In the genomic region with DNA sequence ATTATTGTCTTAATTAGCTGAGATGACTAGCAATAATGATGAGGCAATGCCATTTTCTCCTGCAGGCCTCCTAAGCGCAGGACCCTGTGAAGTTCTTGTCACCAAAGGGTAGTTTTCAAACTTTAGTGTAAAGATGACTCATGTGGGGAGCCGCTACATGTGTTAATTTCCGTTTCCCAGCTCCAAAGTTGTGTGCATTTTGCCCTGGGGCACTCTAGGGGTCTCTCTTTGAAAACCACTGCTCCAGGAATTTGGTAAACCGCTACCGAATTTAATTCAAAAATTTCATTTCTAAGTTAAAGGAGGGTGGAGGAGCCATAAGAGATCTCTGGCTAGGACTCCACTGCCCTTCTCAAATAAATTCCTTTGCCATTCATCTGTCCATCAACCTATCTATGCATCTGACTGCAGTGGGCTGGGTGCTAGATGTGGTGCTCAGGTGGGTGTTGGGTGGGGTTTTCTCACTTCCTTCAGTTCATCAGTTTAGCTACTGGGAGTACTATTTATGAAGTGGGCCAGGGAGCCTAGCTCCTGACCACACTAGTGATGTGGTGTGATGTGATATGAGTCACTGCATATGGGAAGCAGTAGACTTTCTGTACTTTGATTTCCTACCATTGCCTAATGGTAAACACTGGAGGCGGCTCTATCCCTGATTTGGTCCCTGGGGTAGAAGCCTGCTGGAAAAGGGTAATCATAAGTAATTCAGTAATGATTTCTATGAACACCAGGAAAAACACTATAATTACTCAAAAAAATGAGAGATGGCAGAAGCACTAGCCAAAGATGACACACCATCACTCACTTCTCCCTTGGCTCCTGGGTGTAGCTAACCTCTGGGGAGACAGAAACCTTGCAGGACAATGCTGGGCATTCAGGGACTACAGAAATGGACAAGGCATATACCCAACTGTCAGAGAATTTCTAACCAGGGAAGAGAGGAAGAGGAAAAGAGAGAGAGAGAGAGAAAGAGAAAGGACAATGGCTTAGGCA, we compare ENCODE assay signal across 1 cellular context.
TF ChIP-seq lines count a peak whose summit lies in the region.

No MANE protein-coding gene starts in this region.

TF ChIP-seq in SK-N-SH treated with all-trans-retinoic acid at 6 μM for 48 hours, 23 proteins besides CTCF, POLR2A, EP300 and RAD21 (continued from another document):
- no peak for TF ChIP-seq TCF4 (CRISPR knock-in tag; IDR thresholded peaks at IDR 0.05; ENCODE audit: borderline replicate concordance)
